In the genomic region with DNA sequence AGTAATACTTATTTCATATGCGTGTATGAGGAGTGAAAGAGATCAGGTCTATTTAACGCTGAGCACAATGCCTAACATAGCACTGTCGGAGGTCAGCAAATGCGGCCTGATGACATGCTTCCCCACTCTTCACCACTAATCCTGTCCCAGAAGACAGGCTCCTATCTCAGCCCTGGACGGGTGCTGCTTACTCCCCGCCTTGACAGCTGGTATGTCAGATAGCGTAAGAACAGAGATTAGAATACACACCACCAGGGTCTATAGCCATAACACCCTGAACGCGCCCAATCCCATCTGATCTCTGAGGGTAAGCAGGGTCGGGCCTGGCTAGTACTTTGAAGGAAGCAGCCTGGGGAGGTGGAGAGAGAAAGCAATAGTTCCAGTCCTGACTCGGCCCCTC, we compare ENCODE assay signal across 1 cellular context.
A peak's percentile ranks its signal among the peaks of the same experiment; 100 is the strongest.
TF ChIP-seq lines count a peak whose summit lies in the region.

No MANE protein-coding gene starts in this region.

TF ChIP-seq in K562, 482 proteins besides CTCF, POLR2A, EP300 and RAD21 (continued from another document and continues in another):
- TF ChIP-seq, protein P1, sequence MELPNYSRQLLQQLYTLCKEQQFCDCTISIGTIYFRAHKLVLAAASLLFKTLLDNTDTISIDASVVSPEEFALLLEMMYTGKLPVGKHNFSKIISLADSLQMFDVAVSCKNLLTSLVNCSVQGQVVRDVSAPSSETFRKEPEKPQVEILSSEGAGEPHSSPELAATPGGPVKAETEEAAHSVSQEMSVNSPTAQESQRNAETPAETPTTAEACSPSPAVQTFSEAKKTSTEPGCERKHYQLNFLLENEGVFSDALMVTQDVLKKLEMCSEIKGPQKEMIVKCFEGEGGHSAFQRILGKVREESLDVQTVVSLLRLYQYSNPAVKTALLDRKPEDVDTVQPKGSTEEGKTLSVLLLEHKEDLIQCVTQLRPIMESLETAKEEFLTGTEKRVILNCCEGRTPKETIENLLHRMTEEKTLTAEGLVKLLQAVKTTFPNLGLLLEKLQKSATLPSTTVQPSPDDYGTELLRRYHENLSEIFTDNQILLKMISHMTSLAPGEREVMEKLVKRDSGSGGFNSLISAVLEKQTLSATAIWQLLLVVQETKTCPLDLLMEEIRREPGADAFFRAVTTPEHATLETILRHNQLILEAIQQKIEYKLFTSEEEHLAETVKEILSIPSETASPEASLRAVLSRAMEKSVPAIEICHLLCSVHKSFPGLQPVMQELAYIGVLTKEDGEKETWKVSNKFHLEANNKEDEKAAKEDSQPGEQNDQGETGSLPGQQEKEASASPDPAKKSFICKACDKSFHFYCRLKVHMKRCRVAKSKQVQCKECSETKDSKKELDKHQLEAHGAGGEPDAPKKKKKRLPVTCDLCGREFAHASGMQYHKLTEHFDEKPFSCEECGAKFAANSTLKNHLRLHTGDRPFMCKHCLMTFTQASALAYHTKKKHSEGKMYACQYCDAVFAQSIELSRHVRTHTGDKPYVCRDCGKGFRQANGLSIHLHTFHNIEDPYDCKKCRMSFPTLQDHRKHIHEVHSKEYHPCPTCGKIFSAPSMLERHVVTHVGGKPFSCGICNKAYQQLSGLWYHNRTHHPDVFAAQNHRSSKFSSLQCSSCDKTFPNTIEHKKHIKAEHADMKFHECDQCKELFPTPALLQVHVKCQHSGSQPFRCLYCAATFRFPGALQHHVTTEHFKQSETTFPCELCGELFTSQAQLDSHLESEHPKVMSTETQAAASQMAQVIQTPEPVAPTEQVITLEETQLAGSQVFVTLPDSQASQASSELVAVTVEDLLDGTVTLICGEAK (IDR thresholded peaks at IDR 0.05): no peak
- TF ChIP-seq, protein P1 (CRISPR knock-in tag; IDR thresholded peaks at IDR 0.05): no peak
- TF ChIP-seq ETV6 (IDR thresholded peaks at IDR 0.05; ENCODE audit: borderline replicate concordance in 1 of 2, low read depth in 2 of 2, low read length in 1 of 2): no peak
- no peak for TF ChIP-seq ETV6 (CRISPR knock-in tag; IDR thresholded peaks at IDR 0.05; ENCODE audit: borderline replicate concordance)
- no peak for TF ChIP-seq GABPB2 (CRISPR knock-in tag; conservative IDR thresholded peaks at IDR 0.05)
- no peak for TF ChIP-seq TAF7 (tag; IDR thresholded peaks at IDR 0.05)
- peak; percentile 93 for TF ChIP-seq HDAC2 (IDR thresholded peaks at IDR 0.05)
- TF ChIP-seq, protein P2, sequence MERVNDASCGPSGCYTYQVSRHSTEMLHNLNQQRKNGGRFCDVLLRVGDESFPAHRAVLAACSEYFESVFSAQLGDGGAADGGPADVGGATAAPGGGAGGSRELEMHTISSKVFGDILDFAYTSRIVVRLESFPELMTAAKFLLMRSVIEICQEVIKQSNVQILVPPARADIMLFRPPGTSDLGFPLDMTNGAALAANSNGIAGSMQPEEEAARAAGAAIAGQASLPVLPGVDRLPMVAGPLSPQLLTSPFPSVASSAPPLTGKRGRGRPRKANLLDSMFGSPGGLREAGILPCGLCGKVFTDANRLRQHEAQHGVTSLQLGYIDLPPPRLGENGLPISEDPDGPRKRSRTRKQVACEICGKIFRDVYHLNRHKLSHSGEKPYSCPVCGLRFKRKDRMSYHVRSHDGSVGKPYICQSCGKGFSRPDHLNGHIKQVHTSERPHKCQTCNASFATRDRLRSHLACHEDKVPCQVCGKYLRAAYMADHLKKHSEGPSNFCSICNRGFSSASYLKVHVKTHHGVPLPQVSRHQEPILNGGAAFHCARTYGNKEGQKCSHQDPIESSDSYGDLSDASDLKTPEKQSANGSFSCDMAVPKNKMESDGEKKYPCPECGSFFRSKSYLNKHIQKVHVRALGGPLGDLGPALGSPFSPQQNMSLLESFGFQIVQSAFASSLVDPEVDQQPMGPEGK (CRISPR knock-in tag; IDR thresholded peaks at IDR 0.05; ENCODE audit: borderline replicate concordance): no peak
- no peak for TF ChIP-seq STAG1 (CRISPR knock-in tag; IDR thresholded peaks at IDR 0.05; ENCODE audit: borderline replicate concordance)
- no peak for TF ChIP-seq RHOXF2B (CRISPR knock-in tag; conservative IDR thresholded peaks at IDR 0.05)
- no peak for TF ChIP-seq ZNF133 (CRISPR knock-in tag; IDR thresholded peaks at IDR 0.05)
- no peak for TF ChIP-seq DIDO1 (tag; IDR thresholded peaks at IDR 0.05; ENCODE audit: low read depth)
- TF ChIP-seq ARNT (IDR thresholded peaks at IDR 0.05): peak; percentile 77 to 93; a peak in 3 of 4 replicates
- no peak for TF ChIP-seq SMARCB1 (IDR thresholded peaks at IDR 0.05; ENCODE audit: insufficient read length, low read depth)
- no peak for TF ChIP-seq ZNF696 (CRISPR knock-in tag; conservative IDR thresholded peaks at IDR 0.05)
- no peak for TF ChIP-seq BCL6 (CRISPR knock-in tag; IDR thresholded peaks at IDR 0.05)
- no peak for TF ChIP-seq ZSCAN32 (CRISPR knock-in tag; IDR thresholded peaks at IDR 0.05)
- peak; percentile 51; the same call in 1 of the 2 replicates for TF ChIP-seq ZNF766 (CRISPR knock-in tag; conservative IDR thresholded peaks at IDR 0.05)
- no peak for TF ChIP-seq HCFC1 (IDR thresholded peaks at IDR 0.05; ENCODE audit: low read depth, low read length)
- TF ChIP-seq JUNB (CRISPR knock-in tag; conservative IDR thresholded peaks at IDR 0.05): no peak
- TF ChIP-seq TSHZ1 (CRISPR knock-in tag; IDR thresholded peaks at IDR 0.05): no peak
- no peak for TF ChIP-seq ZC3H4 (CRISPR knock-in tag; IDR thresholded peaks at IDR 0.05; ENCODE audit: borderline replicate concordance)
- TF ChIP-seq KAT8 (IDR thresholded peaks at IDR 0.05; ENCODE audit: low read depth): no peak
- peak; percentile 85 for TF ChIP-seq LEF1 (IDR thresholded peaks at IDR 0.05)
- TF ChIP-seq ZBTB12 (CRISPR knock-in tag; IDR thresholded peaks at IDR 0.05): no peak
- peak; percentile 92 for TF ChIP-seq CTBP1 (IDR thresholded peaks at IDR 0.05; ENCODE audit: borderline replicate concordance)
- no peak for TF ChIP-seq ZKSCAN8 (CRISPR knock-in tag; IDR thresholded peaks at IDR 0.05)
- TF ChIP-seq ERF (CRISPR knock-in tag; IDR thresholded peaks at IDR 0.05): no peak
- TF ChIP-seq CEBPG (CRISPR knock-in tag; IDR thresholded peaks at IDR 0.05): no peak
- no peak for TF ChIP-seq CEBPG (tag; conservative IDR thresholded peaks at IDR 0.05 in 1 of 2, IDR thresholded peaks at IDR 0.05 in 1 of 2)
- peak; percentile 57; the same call in 1 of the 2 replicates for TF ChIP-seq GATAD2A (IDR thresholded peaks at IDR 0.05)
- TF ChIP-seq CAMTA2 (CRISPR knock-in tag; conservative IDR thresholded peaks at IDR 0.05): no peak
- no peak for TF ChIP-seq GTF2E2 (tag; IDR thresholded peaks at IDR 0.05)
- TF ChIP-seq CEBPB (tag; IDR thresholded peaks at IDR 0.05): no peak
- no peak for TF ChIP-seq ZBTB1 (CRISPR knock-in tag; IDR thresholded peaks at IDR 0.05; ENCODE audit: borderline replicate concordance, low read depth)
- no peak for TF ChIP-seq MCM5 (IDR thresholded peaks at IDR 0.05; ENCODE audit: low read depth)
- TF ChIP-seq ZNF444 (CRISPR knock-in tag; IDR thresholded peaks at IDR 0.05): no peak
- no peak for TF ChIP-seq ZNF253 (CRISPR knock-in tag; conservative IDR thresholded peaks at IDR 0.05)
- TF ChIP-seq ZNF76 (CRISPR knock-in tag; IDR thresholded peaks at IDR 0.05; ENCODE audit: borderline replicate concordance): no peak
- 0 out of 2 replicates have a peak, but pooled peaks have one; percentile 25 for TF ChIP-seq XRCC5 (IDR thresholded peaks at IDR 0.05; ENCODE audit: low read depth, low read length)
- TF ChIP-seq, protein P3, sequence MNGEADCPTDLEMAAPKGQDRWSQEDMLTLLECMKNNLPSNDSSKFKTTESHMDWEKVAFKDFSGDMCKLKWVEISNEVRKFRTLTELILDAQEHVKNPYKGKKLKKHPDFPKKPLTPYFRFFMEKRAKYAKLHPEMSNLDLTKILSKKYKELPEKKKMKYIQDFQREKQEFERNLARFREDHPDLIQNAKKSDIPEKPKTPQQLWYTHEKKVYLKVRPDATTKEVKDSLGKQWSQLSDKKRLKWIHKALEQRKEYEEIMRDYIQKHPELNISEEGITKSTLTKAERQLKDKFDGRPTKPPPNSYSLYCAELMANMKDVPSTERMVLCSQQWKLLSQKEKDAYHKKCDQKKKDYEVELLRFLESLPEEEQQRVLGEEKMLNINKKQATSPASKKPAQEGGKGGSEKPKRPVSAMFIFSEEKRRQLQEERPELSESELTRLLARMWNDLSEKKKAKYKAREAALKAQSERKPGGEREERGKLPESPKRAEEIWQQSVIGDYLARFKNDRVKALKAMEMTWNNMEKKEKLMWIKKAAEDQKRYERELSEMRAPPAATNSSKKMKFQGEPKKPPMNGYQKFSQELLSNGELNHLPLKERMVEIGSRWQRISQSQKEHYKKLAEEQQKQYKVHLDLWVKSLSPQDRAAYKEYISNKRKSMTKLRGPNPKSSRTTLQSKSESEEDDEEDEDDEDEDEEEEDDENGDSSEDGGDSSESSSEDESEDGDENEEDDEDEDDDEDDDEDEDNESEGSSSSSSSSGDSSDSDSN (IDR thresholded peaks at IDR 0.05; ENCODE audit: borderline replicate concordance in 1 of 2, low read depth in 2 of 2, low read length in 2 of 2): 0 out of 4 replicates have a peak, but pooled peaks of 1 of the 2 experiments have one; percentile 23
- no peak for TF ChIP-seq XRCC3 (IDR thresholded peaks at IDR 0.05)
- TF ChIP-seq, protein P4, sequence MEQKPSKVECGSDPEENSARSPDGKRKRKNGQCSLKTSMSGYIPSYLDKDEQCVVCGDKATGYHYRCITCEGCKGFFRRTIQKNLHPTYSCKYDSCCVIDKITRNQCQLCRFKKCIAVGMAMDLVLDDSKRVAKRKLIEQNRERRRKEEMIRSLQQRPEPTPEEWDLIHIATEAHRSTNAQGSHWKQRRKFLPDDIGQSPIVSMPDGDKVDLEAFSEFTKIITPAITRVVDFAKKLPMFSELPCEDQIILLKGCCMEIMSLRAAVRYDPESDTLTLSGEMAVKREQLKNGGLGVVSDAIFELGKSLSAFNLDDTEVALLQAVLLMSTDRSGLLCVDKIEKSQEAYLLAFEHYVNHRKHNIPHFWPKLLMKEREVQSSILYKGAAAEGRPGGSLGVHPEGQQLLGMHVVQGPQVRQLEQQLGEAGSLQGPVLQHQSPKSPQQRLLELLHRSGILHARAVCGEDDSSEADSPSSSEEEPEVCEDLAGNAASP (IDR thresholded peaks at IDR 0.05): no peak
- TF ChIP-seq CBX2 (IDR thresholded peaks at IDR 0.05; ENCODE audit: insufficient read depth, low read length, poor library complexity, severe bottlenecking): no peak
- TF ChIP-seq MTA1 (IDR thresholded peaks at IDR 0.05; ENCODE audit: borderline replicate concordance): peak; percentile 72; the same call in 1 of the 2 replicates
